Comparison of ENCODE assay signal across 10 cellular contexts in genomic region chr20:13786143-13786828, GRCh38. TPM values are rescaled to one million over a fixed set of nuclear protein-coding genes. Genes with fewer than 3 reads are reported as not detected.
DNase-seq lines count a peak whose midpoint lies in the region; ATAC-seq and TF ChIP-seq lines count a peak whose summit lies in the region.
"Had no signal": no experiment of that assay in that cellular context is flagged by ENCODE, and none has a peak within 500 bp of the region (broad histone marks: within the 10 kb centered on the region; RNA-seq: fewer than 3 reads in every experiment).

No MANE protein-coding gene starts in this region.

- POLR2A ChIA-PET in RWPE1 (lab: Yijun Ruan, JAX; ENCODE audit: low non-redundant PET), result no interaction called here

- H3K4me3 ChIP-seq in GM12865 (ENCODE audit: low read depth, low read length) (peak overlapping the region; percentile 73), esophagus squamous epithelium (peak overlapping the region; percentile 74 to 93 (median 82)), psoas muscle (peak overlapping the region; percentile 98), body of pancreas (no peak overlapping the region)

- ATAC-seq in psoas muscle (peak in 1 of 4 donors; percentile 62), body of pancreas (no peak), GM18909 (IDR thresholded peaks at IDR 0.05; ENCODE audit: poor library complexity, unreplicated experiment) (no peak)

- H3K36me3 ChIP-seq in esophagus squamous epithelium (peaks cover 0 to 55% (median 5%) of the 10 kb centered on the region in 3 donors), psoas muscle (ENCODE audit: insufficient read depth in 1 of 2, low read depth in 1 of 2) (peaks cover 14 to 64% of the 10 kb centered on the region in 2 donors), body of pancreas (replicated peaks in 1 of 2; ENCODE audit: insufficient read depth in 1 of 2, low read depth in 2 of 2) (peaks cover 0 to 2% of the 10 kb centered on the region in 2 donors)

- 70 to 74% methylated on average over 8 of the region's 8 CpGs for WGBS in esophagus squamous epithelium, 2 donors
- WGBS in psoas muscle, 3 donors, result 64 to 75% (median 68%) methylated on average over 8 of the region's 8 CpGs
- WGBS in body of pancreas, 2 donors, result 54 to 60% methylated on average over 8 of the region's 8 CpGs

- no peak for TF ChIP-seq CTCF in GM12865 (IDR thresholded peaks at IDR 0.05; ENCODE audit: insufficient read depth, low read depth, low read length, missing control alignments)
- no peak for TF ChIP-seq CTCF in RWPE1 (conservative IDR thresholded peaks at IDR 0.05; ENCODE audit: low read depth)
- TF ChIP-seq CTCF in esophagus squamous epithelium (IDR thresholded peaks at IDR 0.05), result no peak
- no peak for TF ChIP-seq CTCF in psoas muscle (IDR thresholded peaks at IDR 0.05)
- no peak for TF ChIP-seq CTCF in body of pancreas (IDR thresholded peaks at IDR 0.05)

- TF ChIP-seq POLR2A in esophagus squamous epithelium (IDR thresholded peaks at IDR 0.05) (no peak), body of pancreas (IDR thresholded peaks at IDR 0.05) (no peak)

- DNase-seq in GM12865 (ENCODE audit: low read depth) (no peak), RWPE1 (ENCODE audit: low spot score) (peak; percentile 16), esophagus squamous epithelium (lab: John Stamatoyannopoulos, UW) (no peak), psoas muscle (no peak), C1 segment of cervical spinal cord (lab: John Stamatoyannopoulos, UW) (no peak), body of pancreas (no peak), NCI-H524 (lab: John Stamatoyannopoulos, UW) (no peak)
- DNase-seq: hippocampal formation, Peyer's patch had no signal

- H3K4me1 ChIP-seq in esophagus squamous epithelium, result peaks cover 13 to 45% (median 20%) of the 10 kb centered on the region in 3 donors
- H3K4me1 ChIP-seq in psoas muscle, result peaks cover 40% of the 10 kb centered on the region
- peaks cover 34% of the 10 kb centered on the region for H3K4me1 ChIP-seq in body of pancreas

- H3K27me3 ChIP-seq in esophagus squamous epithelium (no peaks in the 10 kb centered on the region), psoas muscle (ENCODE audit: insufficient read depth in 3 of 3, low read length in 2 of 3) (no peaks in the 10 kb centered on the region), body of pancreas (no peaks in the 10 kb centered on the region)
- H3K27me3 ChIP-seq: Peyer's patch had no signal

- H3K9me3 ChIP-seq in esophagus squamous epithelium (no peaks in the 10 kb centered on the region), psoas muscle (no peaks in the 10 kb centered on the region), body of pancreas (no peaks in the 10 kb centered on the region)
- H3K9me3 ChIP-seq: Peyer's patch had no signal

- CTCF ChIA-PET in RWPE1 (lab: Yijun Ruan, JAX), result interaction anchor here (1.1 kb wide), 1 partner anchor 15 kb away, joined by 3 read pairs; no protein-coding TSS in a partner anchor

- H3K27ac ChIP-seq in RWPE1 (no peak overlapping the region), esophagus squamous epithelium (peak overlapping the region in 1 of 4 donors; percentile 96), psoas muscle (peak overlapping the region; percentile 98), body of pancreas (peak overlapping the region in 1 of 4 donors; percentile 97)

- intact Hi-C loops in esophagus squamous epithelium (cut with DNase I), result no loop called here
- intact Hi-C loops in psoas muscle (cut with DNase I), result no loop called here
- intact Hi-C loops in body of pancreas (cut with DNase I), result no loop called here

RNA-seq across cellular contexts. Expression of gene NDUFAF5, which starts 1.5 kb away (rescaled TPM):
- total RNA-seq in esophagus squamous epithelium, result 10 to 100 TPM in 2 of 4 donors, 1 to 10 TPM in 2; 6.6 to 14.5 (median 10.4) TPM
- 10 to 100 TPM; 28.2 to 49.7 (median 44.2) TPM for total RNA-seq in psoas muscle
- polyA plus RNA-seq in psoas muscle, result 10 to 100 TPM; 32.5 to 44.4 (median 39.7) TPM
- 1 to 10 TPM; 4.4 to 6.3 TPM for total RNA-seq in body of pancreas

RNA-seq across cellular contexts. Expression of gene ESF1, which starts 1.6 kb away (rescaled TPM):
- 10 to 100 TPM in 3 of 4 donors, 1 to 10 TPM in 1; 4.7 to 21.9 (median 11.2) TPM for total RNA-seq in esophagus squamous epithelium
- total RNA-seq in psoas muscle, result 10 to 100 TPM; 15.1 to 22.8 (median 19.5) TPM
- polyA plus RNA-seq in psoas muscle, result 10 to 100 TPM in 2 of 3 donors, 1 to 10 TPM in 1; 9.0 to 20.7 (median 12.5) TPM
- total RNA-seq in body of pancreas, result 10 to 100 TPM; 12.5 to 16.5 TPM

Comparison
In these comparisons a context has a peak if more than half of its experiments do, and no peak if none do; other contexts are left out.
1. H3K4me3 ChIP-seq: peak in GM12865 (single experiment), esophagus squamous epithelium (4 of 4) and psoas muscle (single experiment); none in body of pancreas (0 of 2).